In genomic region chr4:128565054-128565453, GRCh38 we compare ENCODE assay signal across 2 cellular contexts.
TF ChIP-seq lines count a peak whose summit lies in the region.

No MANE protein-coding gene starts in this region.

TF ChIP-seq in GM23338, 12 proteins besides CTCF, POLR2A, EP300 and RAD21 (continued from another document):
- TF ChIP-seq ETS1 (IDR thresholded peaks at IDR 0.05) (no peak), CREB1 (CRISPR knock-in tag; IDR thresholded peaks at IDR 0.05; ENCODE audit: low read depth) (no peak)

TF ChIP-seq in K562, 482 proteins besides CTCF, POLR2A, EP300 and RAD21 (continued from another document):
- TF ChIP-seq PBX2 (CRISPR knock-in tag; IDR thresholded peaks at IDR 0.05; ENCODE audit: low read depth) (no peak), PBX2 (tag; conservative IDR thresholded peaks at IDR 0.05; ENCODE audit: low read depth) (peak; percentile 30; the same call in 1 of the 2 replicates), NFE2 (IDR thresholded peaks at IDR 0.05; ENCODE audit: low read depth) (peak; percentile 94), LEF1 (IDR thresholded peaks at IDR 0.05) (peak; percentile 58; the same call in 1 of the 2 replicates), ELF1 (tag; IDR thresholded peaks at IDR 0.05) (no peak), ZNF263 (CRISPR knock-in tag; IDR thresholded peaks at IDR 0.05; ENCODE audit: borderline replicate concordance) (no peak), ZNF57 (CRISPR knock-in tag; IDR thresholded peaks at IDR 0.05) (peak; percentile 91), SMARCA4 (IDR thresholded peaks at IDR 0.05) (peak; percentile 39; the same call in 1 of the 2 replicates), ETV1 (tag; conservative IDR thresholded peaks at IDR 0.05; ENCODE audit: low read depth) (peak; percentile 14; the same call in 1 of the 2 replicates), TCF7 (IDR thresholded peaks at IDR 0.05; ENCODE audit: borderline replicate concordance) (peak; percentile 28; the same call in 1 of the 2 replicates), KLF16 (IDR thresholded peaks at IDR 0.05) (no peak), VEZF1 (CRISPR knock-in tag; IDR thresholded peaks at IDR 0.05) (peak; percentile 29; the same call in 1 of the 2 replicates), MAFK (IDR thresholded peaks at IDR 0.05; ENCODE audit: low read length) (peak; percentile 58), DPF2 (IDR thresholded peaks at IDR 0.05) (peak; percentile 66; the same call in 1 of the 2 replicates), ZZZ3 (IDR thresholded peaks at IDR 0.05) (no peak), HMG20A (CRISPR knock-in tag; conservative IDR thresholded peaks at IDR 0.05) (no peak), HMBOX1 (IDR thresholded peaks at IDR 0.05) (0 out of 2 replicates have a peak, but pooled peaks have one; percentile 20), C11orf30 (IDR thresholded peaks at IDR 0.05; ENCODE audit: low read depth) (peak; percentile 73), ZNF316 (IDR thresholded peaks at IDR 0.05) (peak; percentile 54), RCOR1 (IDR thresholded peaks at IDR 0.05; ENCODE audit: borderline replicate concordance in 1 of 2, low read depth in 2 of 2, low read length in 2 of 2) (0 out of 4 replicates have a peak, but pooled peaks of 1 of the 2 experiments have one; percentile 16), SRSF7 (optimal IDR thresholded peaks at IDR 0.05; ENCODE audit: low read depth, low read length) (no peak), JUND (IDR thresholded peaks at IDR 0.05; ENCODE audit: borderline replicate concordance, low read depth, low read length) (no peak; the same call in 1 of the 2 replicates), JUND (tag; IDR thresholded peaks at IDR 0.05; ENCODE audit: borderline replicate concordance, low read depth, low read length) (peak; percentile 25; the same call in 1 of the 3 replicates), TRIM24 (IDR thresholded peaks at IDR 0.05) (0 out of 4 replicates have a peak, but pooled peaks of 1 of the 2 experiments have one; percentile 27), RBM17 (IDR thresholded peaks at IDR 0.05; ENCODE audit: borderline replicate concordance, low read depth, low read length) (no peak), ZNF197 (CRISPR knock-in tag; IDR thresholded peaks at IDR 0.05; ENCODE audit: low read depth) (no peak)
